In the genomic region with DNA sequence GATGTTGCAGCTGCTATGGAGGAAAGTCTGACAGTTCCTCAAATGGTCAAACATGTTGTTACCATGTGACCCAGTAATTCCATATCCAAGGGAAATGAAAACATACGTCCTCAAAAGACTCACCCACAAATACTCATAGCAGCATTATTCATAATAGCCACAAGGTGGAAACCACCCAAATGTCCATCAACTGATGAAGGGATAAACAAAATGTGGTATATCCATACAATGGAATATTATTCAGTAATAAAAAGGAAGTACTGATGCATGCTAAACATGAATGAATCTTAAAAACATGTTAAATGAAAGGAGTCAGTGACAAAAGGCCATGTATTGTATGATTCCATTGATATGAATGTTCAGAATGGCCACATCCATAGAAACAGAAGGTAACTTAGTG, we compare ENCODE assay signal across 1 cellular context.
TF ChIP-seq lines count a peak whose summit lies in the region.

No MANE protein-coding gene starts in this region.

TF ChIP-seq in HCT116, 20 proteins besides CTCF, POLR2A, EP300 and RAD21 (continued from another document):
- TF ChIP-seq, protein P1, sequence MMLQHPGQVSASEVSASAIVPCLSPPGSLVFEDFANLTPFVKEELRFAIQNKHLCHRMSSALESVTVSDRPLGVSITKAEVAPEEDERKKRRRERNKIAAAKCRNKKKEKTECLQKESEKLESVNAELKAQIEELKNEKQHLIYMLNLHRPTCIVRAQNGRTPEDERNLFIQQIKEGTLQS (IDR thresholded peaks at IDR 0.05): no peak
- no peak for TF ChIP-seq CEBPB (IDR thresholded peaks at IDR 0.05; ENCODE audit: low read depth)
- no peak for TF ChIP-seq POLR2AphosphoS5 (IDR thresholded peaks at IDR 0.05; ENCODE audit: low read depth, low read length)
- TF ChIP-seq ELF1 (IDR thresholded peaks at IDR 0.05; ENCODE audit: borderline replicate concordance, low read depth): no peak
- TF ChIP-seq FOSL1 (IDR thresholded peaks at IDR 0.05; ENCODE audit: low read depth): no peak
